12 cellular contexts compared by ENCODE assay signal in genomic region chr14:91164676-91165075, GRCh38. TPM values are rescaled to one million over a fixed set of nuclear protein-coding genes. Genes with fewer than 3 reads are reported as not detected.
DNase-seq lines count a peak whose midpoint lies in the region; ATAC-seq and TF ChIP-seq lines count a peak whose summit lies in the region.
"Had no signal": no experiment of that assay in that cellular context is flagged by ENCODE, and none has a peak within 500 bp of the region (broad histone marks: within the 10 kb centered on the region; RNA-seq: fewer than 3 reads in every experiment).

No MANE protein-coding gene starts in this region.

- intact Hi-C loops in transverse colon (cut with DNase I; ENCODE audit: low total_unique reads), result no loop called here

- peak overlapping the region; percentile 14 for H3K27ac Mint-ChIP-seq in activated T-cell treated with anti-CD3 and anti-CD28 coated beads, Interleukin-2, amount 50 U/mL, for 72 hours
- H3K27ac Mint-ChIP-seq: activated naive CD8-positive, alpha-beta T cell treated with anti-CD3 and anti-CD28 coated beads, Interleukin-2, amount 10 ng/mL, durations not matched to agents 7 days and 5 days had no signal

- H3K27ac ChIP-seq in layer of hippocampus (ENCODE audit: low read depth, low read length), result peak overlapping the region; percentile 13
- peak overlapping the region; percentile 57 to 75 (median 69) for H3K27ac ChIP-seq in transverse colon
- no peak overlapping the region for H3K27ac ChIP-seq in suprapubic skin

- in situ Hi-C loops in T47D (cut with HindIII; ENCODE audit: low pct_unique_long_range_greater_than_20kb, low sequenced_read_pairs), result no loop called here
- in situ Hi-C loops in transverse colon (cut with MboI; ENCODE audit: low pct_ligation_motif_present in 1 of 4, low pct_unique_long_range_greater_than_20kb in 1 of 4, low sequenced_read_pairs in 3 of 4), result no loop called here

- DNase-seq in activated T-cell treated with anti-CD3 and anti-CD28 coated beads, Interleukin-2, amount 50 U/mL, for 72 hours, result no peak
- no peak for DNase-seq in activated T-cell treated with anti-CD3 and anti-CD28 coated beads, Interleukin-2, amount 50 U/mL, for 1 hour
- DNase-seq in T47D (ENCODE audit: low read depth in 1 of 2, low spot score in 1 of 2) (peak; percentile 37 to 98), transverse colon (peak; percentile 73), NCI-H2107 treated with DMSO at 0.1 percent for 48 hours (lab: John Stamatoyannopoulos, UW; ENCODE audit: unreplicated experiment) (no peak), NCI-H510A (lab: John Stamatoyannopoulos, UW) (no peak), suprapubic skin (ENCODE audit: low spot score in 2 of 2) (no peak)
- DNase-seq: activated CD8-positive, alpha-beta memory T cell treated with anti-CD3 and anti-CD28 coated beads for 24 hours; activated naive CD8-positive, alpha-beta T cell treated with anti-CD3 and anti-CD28 coated beads, Interleukin-2, amount 10 ng/mL, durations not matched to agents 7 days and 5 days; KBM-7; T-helper 17 cell had no signal

- peaks cover 0 to 75% (median 27%) of the 10 kb centered on the region in 4 donors for H3K36me3 ChIP-seq in transverse colon
- H3K36me3 ChIP-seq in suprapubic skin, result peaks cover 94% of the 10 kb centered on the region

- no peak for TF ChIP-seq CTCF in transverse colon (IDR thresholded peaks at IDR 0.05)
- TF ChIP-seq CTCF in suprapubic skin (IDR thresholded peaks at IDR 0.05), result no peak

- peaks cover 3 to 31% of the 10 kb centered on the region in 2 donors for H3K36me3 Mint-ChIP-seq in activated T-cell treated with anti-CD3 and anti-CD28 coated beads, Interleukin-2, amount 50 U/mL, for 72 hours (ENCODE audit: insufficient read depth in 2 of 2)

- ATAC-seq in activated T-cell treated with anti-CD3 and anti-CD28 coated beads, Interleukin-2, amount 50 U/mL, for 72 hours (replicated peaks in 1 of 2), result no peak
- ATAC-seq: T-helper 17 cell had no signal

- no peaks in the 10 kb centered on the region for H3K4me1 Mint-ChIP-seq in activated T-cell treated with anti-CD3 and anti-CD28 coated beads, Interleukin-2, amount 50 U/mL, for 72 hours (ENCODE audit: low read depth)

- H3K9me3 ChIP-seq in transverse colon (no peaks in the 10 kb centered on the region), suprapubic skin (no peaks in the 10 kb centered on the region)

- TF ChIP-seq EP300 in transverse colon (IDR thresholded peaks at IDR 0.05; ENCODE audit: low read depth) (no peak), suprapubic skin (IDR thresholded peaks at IDR 0.05) (no peak)

- H3K27me3 Mint-ChIP-seq in activated T-cell treated with anti-CD3 and anti-CD28 coated beads, Interleukin-2, amount 50 U/mL, for 72 hours (ENCODE audit: low read depth), result no peaks in the 10 kb centered on the region
- H3K27me3 Mint-ChIP-seq: activated naive CD8-positive, alpha-beta T cell treated with anti-CD3 and anti-CD28 coated beads, Interleukin-2, amount 10 ng/mL, durations not matched to agents 7 days and 5 days; T-helper 17 cell had no signal

- TF ChIP-seq POLR2A in transverse colon (IDR thresholded peaks at IDR 0.05) (no peak), suprapubic skin (IDR thresholded peaks at IDR 0.05) (no peak)

- no peak overlapping the region for H3K4me3 Mint-ChIP-seq in activated T-cell treated with anti-CD3 and anti-CD28 coated beads, Interleukin-2, amount 50 U/mL, for 72 hours
- H3K4me3 Mint-ChIP-seq: activated naive CD8-positive, alpha-beta T cell treated with anti-CD3 and anti-CD28 coated beads, Interleukin-2, amount 10 ng/mL, durations not matched to agents 7 days and 5 days; T-helper 17 cell had no signal

- no peaks in the 10 kb centered on the region for H3K9me3 Mint-ChIP-seq in activated T-cell treated with anti-CD3 and anti-CD28 coated beads, Interleukin-2, amount 50 U/mL, for 72 hours
- H3K9me3 Mint-ChIP-seq: activated naive CD8-positive, alpha-beta T cell treated with anti-CD3 and anti-CD28 coated beads, Interleukin-2, amount 10 ng/mL, durations not matched to agents 7 days and 5 days had no signal

- H3K4me3 ChIP-seq in transverse colon (no peak overlapping the region), suprapubic skin (no peak overlapping the region)

- 53% methylated on average over 1 of the region's 1 CpG; no CpG with 5 or more reads in 1 of the 2 donors for WGBS in transverse colon (ENCODE audit: low coverage in 1 of 2), 2 donors
- 53% methylated on average over 1 of the region's 1 CpG for WGBS in suprapubic skin

- no peaks in the 10 kb centered on the region for H3K27me3 ChIP-seq in layer of hippocampus (ENCODE audit: control insufficient read depth, insufficient read depth, low read length)
- H3K27me3 ChIP-seq in transverse colon, result no peaks in the 10 kb centered on the region
- H3K27me3 ChIP-seq in suprapubic skin, result no peaks in the 10 kb centered on the region

- H3K4me1 ChIP-seq in transverse colon, result peaks cover 4 to 20% (median 15%) of the 10 kb centered on the region in 4 donors
- peaks cover 7% of the 10 kb centered on the region for H3K4me1 ChIP-seq in suprapubic skin

RNA-seq across cellular contexts. Expression of gene DGLUCY, which starts 50.8 kb away (rescaled TPM):
- 10 to 100 TPM; 70.5 to 90.5 TPM for total RNA-seq in activated T-cell treated with anti-CD3 and anti-CD28 coated beads, Interleukin-2, amount 50 U/mL, for 72 hours
- total RNA-seq in transverse colon, result 100 to 1,000 TPM in 2 of 4 donors, 10 to 100 TPM in 2; 62.1 to 229 (median 102) TPM
- 10 to 100 TPM; 54.0 to 94.9 (median 69.3) TPM for total RNA-seq in suprapubic skin

Comparison
In these comparisons a context has a peak if more than half of its experiments do, and no peak if none do; other contexts are left out.
1. DNase-seq: peak in T47D (2 of 2) and transverse colon (single experiment); none in activated T-cell treated with anti-CD3 and anti-CD28 coated beads, Interleukin-2, amount 50 U/mL, for 72 hours (0 of 2), activated T-cell treated with anti-CD3 and anti-CD28 coated beads, Interleukin-2, amount 50 U/mL, for 1 hour (single experiment), NCI-H2107 treated with DMSO at 0.1 percent for 48 hours (single experiment), NCI-H510A (single experiment) and suprapubic skin (0 of 2).